13 cellular contexts compared by ENCODE assay signal in the genomic region with DNA sequence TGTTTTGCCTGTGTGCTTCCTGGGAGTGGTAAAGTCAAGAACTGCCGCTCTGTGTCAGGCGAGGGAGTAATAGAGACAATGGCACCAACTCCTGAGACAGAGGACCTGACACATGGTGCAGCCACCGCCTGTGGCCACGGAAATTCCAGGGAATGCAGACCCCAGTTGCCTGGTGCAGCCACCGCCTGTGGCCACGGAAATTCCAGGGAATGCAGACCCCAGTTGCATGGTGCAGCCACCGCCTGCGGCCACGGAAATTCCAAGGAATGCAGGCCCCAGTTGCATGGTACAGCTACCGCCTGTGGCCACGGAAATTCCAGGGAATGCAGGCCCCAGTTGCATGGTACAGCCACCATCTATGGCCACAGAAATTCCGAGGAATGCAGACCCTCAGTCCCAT. TPM values are rescaled to one million over a fixed set of nuclear protein-coding genes. Genes with fewer than 3 reads are reported as not detected.
A peak's percentile ranks its signal among the peaks of the same experiment; 100 is the strongest.
DNase-seq lines count a peak whose midpoint lies in the region; ATAC-seq, FAIRE-seq and TF ChIP-seq lines count a peak whose summit lies in the region.
"Had no signal": no experiment of that assay in that cellular context is flagged by ENCODE, and none has a peak within 500 bp of the region (broad histone marks: within the 10 kb centered on the region; RNA-seq: fewer than 3 reads in every experiment).

No MANE protein-coding gene starts in this region.

- DNase-seq in D721Med (ENCODE audit: insufficient read length, low spot score) (no peak), islet precursor cell (peak; percentile 20), sigmoid colon (no peak), NCI-H2081 (lab: John Stamatoyannopoulos, UW) (no peak)
- no peak for DNase-seq in activated CD4-positive, CD25-positive, alpha-beta regulatory T cell treated with anti-CD3 and anti-CD28 coated beads, Interleukin-2, amount 50 U/mL, for 72 hours
- DNase-seq: CD8-positive, alpha-beta T cell; GF-D8; Kasumi-1; NCI-H2171 treated with DMSO at 0.1 percent for 48 hours had no signal

- peaks cover 36% of the 10 kb centered on the region for H3K36me3 Mint-ChIP-seq in brain
- H3K36me3 Mint-ChIP-seq: CD8-positive, alpha-beta T cell had no signal

- peaks cover 82% of the 10 kb centered on the region for H3K4me1 Mint-ChIP-seq in brain

- no peak overlapping the region for H3K4me3 ChIP-seq in sigmoid colon

- no peaks in the 10 kb centered on the region for H3K27me3 Mint-ChIP-seq in brain

- no peak for TF ChIP-seq POLR2A in sigmoid colon (IDR thresholded peaks at IDR 0.05)

- H3K9me3 Mint-ChIP-seq in brain, result peaks cover 4 to 16% (median 12%) of the 10 kb centered on the region in 5 experiments
- H3K9me3 Mint-ChIP-seq: CD8-positive, alpha-beta T cell had no signal

- intact Hi-C loops in sigmoid colon (cut with DNase I), result loop anchor here (5.0 kb wide), 2 partner anchors 68 to 188 kb away; no protein-coding TSS in a partner anchor

- H3K27me3 ChIP-seq in sigmoid colon, result no peaks in the 10 kb centered on the region

- peak; percentile 32 for FAIRE-seq in D721Med (lab: Jason Lieb, UNC)

- H3K9me3 ChIP-seq in sigmoid colon, result no peaks in the 10 kb centered on the region

- no peak for TF ChIP-seq EP300 in sigmoid colon (IDR thresholded peaks at IDR 0.05)

- ATAC-seq in HG03342 (IDR thresholded peaks at IDR 0.05; ENCODE audit: unreplicated experiment) (no peak), HG03135 (IDR thresholded peaks at IDR 0.05; ENCODE audit: unreplicated experiment) (no peak)
- ATAC-seq: CD8-positive, alpha-beta T cell; Panc1 had no signal

- H3K4me1 ChIP-seq in sigmoid colon, result peaks cover 0 to 71% (median 61%) of the 10 kb centered on the region in 4 donors

- H3K4me3 Mint-ChIP-seq in brain, result peak overlapping the region in 1 of 5 experiments; percentile 55
- H3K4me3 Mint-ChIP-seq: CD8-positive, alpha-beta T cell had no signal

- peak overlapping the region in 3 of 5 experiments; percentile 89 to 95 (median 94) for H3K27ac Mint-ChIP-seq in brain
- H3K27ac Mint-ChIP-seq: CD8-positive, alpha-beta T cell had no signal

- peak overlapping the region; percentile 3 to 99 (median 92) for H3K27ac ChIP-seq in sigmoid colon

- no peak for TF ChIP-seq CTCF in D721Med (IDR thresholded peaks at IDR 0.05; ENCODE audit: insufficient read depth, missing control alignments)
- no peak for TF ChIP-seq CTCF in brain (conservative IDR thresholded peaks at IDR 0.05)
- no peak for TF ChIP-seq CTCF in sigmoid colon (IDR thresholded peaks at IDR 0.05)

- 93 to 96% methylated on average over 12 of the region's 12 CpGs for WGBS in sigmoid colon, 2 donors

- H3K36me3 ChIP-seq in sigmoid colon, result no peaks in the 10 kb centered on the region

RNA-seq across cellular contexts. Expression of gene DIP2C, which starts 8.7 kb away (rescaled TPM):
- 22.3 TPM for polyA plus RNA-seq in brain (ENCODE audit: insufficient read depth, low read depth, low replicate concordance)
- total RNA-seq in sigmoid colon, result 10 to 100 TPM; 42.1 to 67.9 (median 50.3) TPM
- 1 to 10 TPM; 1.8 to 5.5 (median 3.0) TPM for polyA plus RNA-seq in sigmoid colon
